1 cellular context compared by ENCODE assay signal in genomic region chr15:41992151-41992802, GRCh38.
TF ChIP-seq lines count a peak whose summit lies in the region.

No MANE protein-coding gene starts in this region.

TF ChIP-seq in HepG2, 621 proteins besides CTCF, POLR2A, EP300 and RAD21 (continued from another document):
- TF ChIP-seq ZNF704 (CRISPR knock-in tag; IDR thresholded peaks at IDR 0.05; ENCODE audit: borderline replicate concordance) (no peak), ADNP (CRISPR knock-in tag; IDR thresholded peaks at IDR 0.05) (no peak), ZNF614 (CRISPR knock-in tag; IDR thresholded peaks at IDR 0.05; ENCODE audit: borderline replicate concordance) (no peak), STAG1 (CRISPR knock-in tag; IDR thresholded peaks at IDR 0.05) (no peak), ZBTB34 (CRISPR knock-in tag; IDR thresholded peaks at IDR 0.05) (no peak), PBX2 (CRISPR knock-in tag; IDR thresholded peaks at IDR 0.05) (no peak), CAMTA2 (CRISPR knock-in tag; IDR thresholded peaks at IDR 0.05; ENCODE audit: borderline replicate concordance) (no peak), THAP8 (CRISPR knock-in tag; IDR thresholded peaks at IDR 0.05; ENCODE audit: borderline replicate concordance) (no peak), ZNF382 (CRISPR knock-in tag; IDR thresholded peaks at IDR 0.05; ENCODE audit: borderline replicate concordance) (no peak), HNRNPL (IDR thresholded peaks at IDR 0.05; ENCODE audit: low read depth, low read length) (no peak), ZNF746 (CRISPR knock-in tag; IDR thresholded peaks at IDR 0.05) (no peak), HMGA1 (CRISPR knock-in tag; conservative IDR thresholded peaks at IDR 0.05) (no peak)
